ENCODE assay signal across 7 cellular contexts in the genomic region with DNA sequence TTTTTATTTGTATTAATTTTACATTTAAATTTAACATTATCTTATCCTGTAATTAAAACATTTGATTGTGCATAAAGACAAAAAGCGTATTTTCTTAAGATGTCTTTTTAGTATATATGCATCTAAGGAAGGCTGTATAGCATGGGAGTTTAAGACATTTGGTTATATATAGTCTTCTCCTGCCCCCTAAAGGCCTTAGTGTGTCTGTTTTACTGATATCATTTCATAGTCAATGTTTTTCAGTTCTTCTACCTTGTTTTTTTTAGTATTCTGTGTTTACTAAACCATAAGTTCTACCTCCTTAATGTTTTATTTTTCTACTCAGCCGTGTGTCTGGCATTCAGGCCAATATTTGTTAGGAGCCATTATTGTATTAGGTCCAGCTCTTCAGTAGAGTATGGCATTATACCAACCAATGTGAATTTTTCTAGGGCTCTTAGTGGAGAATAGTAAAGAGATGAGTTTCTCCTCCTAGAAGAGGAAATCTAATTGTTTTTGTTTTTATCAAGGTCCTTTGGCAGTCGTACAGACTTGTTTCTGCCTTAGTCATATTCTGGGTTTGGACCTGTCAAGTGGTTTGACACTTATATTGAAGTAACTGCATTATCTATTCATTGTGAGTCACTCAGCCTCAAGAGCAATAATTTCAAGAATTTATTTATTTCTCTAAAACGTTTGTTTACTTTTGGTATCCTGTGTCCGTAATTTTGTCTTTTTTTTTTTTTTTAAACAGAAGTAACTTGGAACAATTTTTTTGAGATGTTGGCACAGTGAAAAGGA.
DNase-seq lines count a peak whose midpoint lies in the region; ATAC-seq, FAIRE-seq and TF ChIP-seq lines count a peak whose summit lies in the region.

No MANE protein-coding gene starts in this region.

- H3K36me3 Mint-ChIP-seq in WTC11, result peaks cover 4% of the 10 kb centered on the region; the same call in 1 of the 2 replicates
- peaks cover 21% of the 10 kb centered on the region for H3K36me3 Mint-ChIP-seq in stimulated activated memory B cell treated with anti-CD40 and anti-IgM and Interleukin-4, amounts not matched to agents 10 μg/mL and 1 μg/mL and 100 μg/mL, for 72 hours

- H3K4me1 Mint-ChIP-seq in WTC11, result peaks cover 18% of the 10 kb centered on the region
- no peaks in the 10 kb centered on the region for H3K4me1 Mint-ChIP-seq in stimulated activated memory B cell treated with anti-CD40 and anti-IgM and Interleukin-4, amounts not matched to agents 10 μg/mL and 1 μg/mL and 100 μg/mL, for 72 hours

- H3K27me3 Mint-ChIP-seq in WTC11 (ENCODE audit: low read depth), result no peaks in the 10 kb centered on the region
- H3K27me3 Mint-ChIP-seq in stimulated activated memory B cell treated with anti-CD40 and anti-IgM and Interleukin-4, amounts not matched to agents 10 μg/mL and 1 μg/mL and 100 μg/mL, for 72 hours, result no peaks in the 10 kb centered on the region

- peak; percentile 60 for ATAC-seq in GM21786 (IDR thresholded peaks at IDR 0.05; ENCODE audit: unreplicated experiment)
- peak; percentile 64 for ATAC-seq in WTC11
- ATAC-seq in stimulated activated memory B cell treated with anti-CD40 and anti-IgM and Interleukin-4, amounts not matched to agents 10 μg/mL and 1 μg/mL and 100 μg/mL, for 72 hours, result no peak

- no peaks in the 10 kb centered on the region for H3K9me3 Mint-ChIP-seq in WTC11
- H3K9me3 Mint-ChIP-seq in stimulated activated memory B cell treated with anti-CD40 and anti-IgM and Interleukin-4, amounts not matched to agents 10 μg/mL and 1 μg/mL and 100 μg/mL, for 72 hours, result no peaks in the 10 kb centered on the region

- no peak overlapping the region for H3K4me3 ChIP-seq in kidney (ENCODE audit: low read length in 2 of 2)

- DNase-seq in NAMALWA (ENCODE audit: low spot score), result peak; percentile 69
- DNase-seq in WTC11 (ENCODE audit: low spot score), result no peak
- no peak for DNase-seq in kidney
- DNase-seq in posterior cingulate gyrus, result no peak

- H3K9ac ChIP-seq in kidney (ENCODE audit: low read length in 2 of 2), result no peak overlapping the region

- POLR2A ChIA-PET in WTC11 (lab: Charles Lee), result no interaction called here

- H3K9me3 ChIP-seq in kidney (ENCODE audit: control insufficient read depth in 1 of 2, low read length in 2 of 2), result no peaks in the 10 kb centered on the region

- peak overlapping the region; percentile 20; the same call in 1 of the 2 replicates for H3K27ac Mint-ChIP-seq in WTC11
- no peak overlapping the region for H3K27ac Mint-ChIP-seq in stimulated activated memory B cell treated with anti-CD40 and anti-IgM and Interleukin-4, amounts not matched to agents 10 μg/mL and 1 μg/mL and 100 μg/mL, for 72 hours

- H3K4me1 ChIP-seq in kidney (ENCODE audit: control insufficient read depth in 1 of 2, insufficient read depth in 1 of 2, low read depth in 1 of 2, low read length in 2 of 2), result no peaks in the 10 kb centered on the region

- H3K36me3 ChIP-seq in kidney (ENCODE audit: control insufficient read depth in 1 of 2, insufficient read depth in 2 of 2, low read length in 2 of 2), result no peaks in the 10 kb centered on the region

- TF ChIP-seq CTCF in WTC11 (IDR thresholded peaks at IDR 0.05) (no peak), kidney (IDR thresholded peaks at IDR 0.05; ENCODE audit: borderline replicate concordance, extremely low read depth, insufficient read depth) (peak; percentile 23)

- CTCF ChIA-PET in WTC11 (lab: Charles Lee), result interaction anchor here (0.7 to 1.2 kb wide), 11 partner anchors 12 to 1086 kb away, joined by 3 to 8 read pairs (median 3); partner anchors contain the start of genes KIAA0825 and SLF1

- FAIRE-seq in G401.6 (lab: Jason Lieb, UNC), result peak; percentile 95
- peak; percentile 94 for FAIRE-seq in kidney (lab: Jason Lieb, UNC)

- no peak overlapping the region for H3K27ac ChIP-seq in kidney (ENCODE audit: low read depth in 2 of 2, low read length in 2 of 2)

- no peak overlapping the region for H3K4me3 Mint-ChIP-seq in WTC11
- no peak overlapping the region for H3K4me3 Mint-ChIP-seq in stimulated activated memory B cell treated with anti-CD40 and anti-IgM and Interleukin-4, amounts not matched to agents 10 μg/mL and 1 μg/mL and 100 μg/mL, for 72 hours

- intact Hi-C loops in kidney (cut with DNase I), result no loop called here
- intact Hi-C loops in posterior cingulate gyrus (cut with DNase I), result loop anchor here (5.0 to 10.0 kb wide), 2 partner anchors 168 to 1091 kb away; no protein-coding TSS in a partner anchor

TF ChIP-seq in WTC11, 78 proteins besides CTCF, POLR2A, EP300 and RAD21:
- TF ChIP-seq ZNF416 (CRISPR knock-in tag; IDR thresholded peaks at IDR 0.05) (no peak), STAT6 (CRISPR knock-in tag; conservative IDR thresholded peaks at IDR 0.05; ENCODE audit: low read depth) (no peak), SMAD4 (CRISPR knock-in tag; IDR thresholded peaks at IDR 0.05) (no peak)
